Comparison of ENCODE assay signal across 16 cellular contexts in genomic region chr14:96071561-96071960, GRCh38.
"Had no signal": no experiment of that assay in that cellular context is flagged by ENCODE, and none has a peak within 500 bp of the region (broad histone marks: within the 10 kb centered on the region; RNA-seq: fewer than 3 reads in every experiment).

No MANE protein-coding gene starts in this region.

- H3K9me3 Mint-ChIP-seq: activated CD4-positive, alpha-beta T cell treated with anti-CD3 and anti-CD28 coated beads, Interleukin-2, amount 10 ng/mL, durations not matched to agents 24 days and 14 days; activated naive CD8-positive, alpha-beta T cell treated with anti-CD3 and anti-CD28 coated beads for 36 hours; activated T-cell treated with anti-CD3 and anti-CD28 coated beads, Interleukin-2, amount 50 U/mL, for 72 hours had no signal

- H3K36me3 Mint-ChIP-seq: activated naive CD8-positive, alpha-beta T cell treated with anti-CD3 and anti-CD28 coated beads for 36 hours had no signal

- H3K36me3 ChIP-seq: left lung, stomach had no signal

- DNase-seq: activated CD4-positive, alpha-beta T cell treated with anti-CD3 and anti-CD28 coated beads, Interleukin-2, amount 10 ng/mL, durations not matched to agents 24 days and 14 days; activated CD4-positive, CD25-positive, alpha-beta regulatory T cell; activated CD8-positive, alpha-beta T cell treated with anti-CD3 and anti-CD28 coated beads for 36 hours; activated naive CD8-positive, alpha-beta T cell treated with anti-CD3 and anti-CD28 coated beads for 36 hours; activated T-cell treated with anti-CD3 and anti-CD28 coated beads, Interleukin-2, amount 50 U/mL, for 72 hours; body of pancreas; caudate nucleus; erythroblast; mammary epithelial cell; stimulated activated CD4-positive, alpha-beta T cell treated with anti-CD3 and anti-CD28 coated beads, Interleukin-4, amount 100 ng/mL, for 1 hour; stomach; T1000; testis had no signal

- H3K4me3 Mint-ChIP-seq: activated CD4-positive, alpha-beta T cell treated with anti-CD3 and anti-CD28 coated beads, Interleukin-2, amount 10 ng/mL, durations not matched to agents 24 days and 14 days; activated CD8-positive, alpha-beta T cell treated with anti-CD3 and anti-CD28 coated beads for 36 hours; activated naive CD8-positive, alpha-beta T cell treated with anti-CD3 and anti-CD28 coated beads for 36 hours; activated T-cell treated with anti-CD3 and anti-CD28 coated beads, Interleukin-2, amount 50 U/mL, for 72 hours had no signal

- ATAC-seq: activated CD8-positive, alpha-beta T cell treated with anti-CD3 and anti-CD28 coated beads for 36 hours; activated T-cell treated with anti-CD3 and anti-CD28 coated beads, Interleukin-2, amount 50 U/mL, for 72 hours; body of pancreas; left lung had no signal

- H3K27me3 ChIP-seq: body of pancreas, left lung, stomach, testis had no signal

- H3K27me3 Mint-ChIP-seq: progenitor cell of endocrine pancreas had no signal

- H3K4me3 ChIP-seq: body of pancreas, left lung, skin epidermis, stomach, testis had no signal

- H3K27ac Mint-ChIP-seq: activated CD4-positive, alpha-beta T cell treated with anti-CD3 and anti-CD28 coated beads, Interleukin-2, amount 10 ng/mL, durations not matched to agents 24 days and 14 days; activated CD8-positive, alpha-beta T cell treated with anti-CD3 and anti-CD28 coated beads for 36 hours; activated naive CD8-positive, alpha-beta T cell treated with anti-CD3 and anti-CD28 coated beads for 36 hours; activated T-cell treated with anti-CD3 and anti-CD28 coated beads, Interleukin-2, amount 50 U/mL, for 72 hours; progenitor cell of endocrine pancreas had no signal

- H3K9me3 ChIP-seq: body of pancreas, left lung, stomach, testis had no signal

- H3K4me1 ChIP-seq: body of pancreas, left lung, stomach, testis had no signal

- H3K27ac ChIP-seq: body of pancreas, left lung, skin epidermis, stomach, testis had no signal

- H3K4me1 Mint-ChIP-seq: activated CD4-positive, alpha-beta T cell treated with anti-CD3 and anti-CD28 coated beads, Interleukin-2, amount 10 ng/mL, durations not matched to agents 24 days and 14 days; activated naive CD8-positive, alpha-beta T cell treated with anti-CD3 and anti-CD28 coated beads for 36 hours had no signal
